In the genomic region with DNA sequence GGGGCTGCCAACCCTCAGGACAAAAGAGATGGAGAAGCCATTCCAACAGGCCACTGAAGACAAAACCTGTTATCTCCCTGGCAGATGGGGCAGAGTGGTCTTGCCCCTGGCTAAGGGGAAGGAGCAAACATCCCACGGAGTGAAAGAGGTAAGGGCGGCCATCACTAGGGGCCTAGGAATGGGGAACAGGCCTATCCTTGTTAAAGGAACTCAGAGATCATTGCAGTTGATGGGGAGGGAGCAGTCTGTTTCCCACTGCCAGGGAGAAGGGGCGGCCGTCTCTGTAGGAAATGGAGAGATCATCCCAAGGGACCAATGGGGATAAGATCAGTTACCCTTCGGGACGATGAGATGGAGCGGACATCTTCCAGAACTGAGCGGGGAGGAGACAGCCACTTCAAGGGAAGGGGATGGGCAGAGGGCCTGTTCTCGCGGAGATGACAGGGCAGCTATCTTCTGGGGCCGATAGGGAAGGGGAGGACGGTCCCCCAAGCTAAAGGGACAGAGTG, we compare ENCODE assay signal across 8 cellular contexts. TPM values are rescaled to one million over a fixed set of nuclear protein-coding genes. Genes with fewer than 3 reads are reported as not detected.
A peak's percentile ranks its signal among the peaks of the same experiment; 100 is the strongest.
DNase-seq lines count a peak whose midpoint lies in the region; ATAC-seq and TF ChIP-seq lines count a peak whose summit lies in the region.

No MANE protein-coding gene starts in this region.

- BruUV-seq in Caco-2 (replicated peaks; lab: Mats Ljungman, UMichigan): no TSS peak

- POLR2A ChIA-PET in Caco-2 (lab: Charles Lee): interaction anchor here (0.6 to 1.6 kb wide), 11 partner anchors 9 to 434 kb away, joined by 3 to 55 read pairs (median 4); partner anchors contain the start of genes ACD, E2F4, ELMO3 and FHOD1

- intact Hi-C loops in Caco-2 (cut with micrococcal nuclease; ENCODE audit: unreplicated experiment): loop anchor here (2.0 kb wide), 1 partner anchor 28 kb away; the partner anchor contains the start of gene ELMO3

- H3K27me3 ChIP-seq in Caco-2 (replicated peaks; ENCODE audit: control insufficient read depth, insufficient read depth, low read length) (no peaks in the 10 kb centered on the region), OCI-LY1 (ENCODE audit: insufficient read depth, low read length) (no peaks in the 10 kb centered on the region)

- H3K36me3 Mint-ChIP-seq in Caco-2 (ENCODE audit: insufficient read depth, unreplicated experiment) (peaks cover 44% of the 10 kb centered on the region), endothelial cell (ENCODE audit: low read depth, unreplicated experiment) (peaks cover 25% of the 10 kb centered on the region)

- H3K9me3 Mint-ChIP-seq in Caco-2 (ENCODE audit: unreplicated experiment) (no peaks in the 10 kb centered on the region), endothelial cell (ENCODE audit: unreplicated experiment) (no peaks in the 10 kb centered on the region)

- H3K4me1 Mint-ChIP-seq in Caco-2 (ENCODE audit: low read depth, unreplicated experiment) (peaks cover 20% of the 10 kb centered on the region), endothelial cell (ENCODE audit: unreplicated experiment) (peaks cover 50% of the 10 kb centered on the region)

- CTCF ChIA-PET in Caco-2 (lab: Charles Lee): interaction anchor here (0.7 to 2.2 kb wide), 10 partner anchors 10 to 208 kb away, joined by 3 to 31 read pairs (median 4); partner anchors contain the start of genes ELMO3 and FHOD1

- H3K27ac Mint-ChIP-seq in Caco-2 (ENCODE audit: unreplicated experiment) (peak overlapping the region; percentile 98), endothelial cell (ENCODE audit: unreplicated experiment) (peak overlapping the region; percentile 65)

- no peak overlapping the region for H2AFZ ChIP-seq in OCI-LY1 (ENCODE audit: low read length)

- H3K4me3 Mint-ChIP-seq in Caco-2 (ENCODE audit: unreplicated experiment): peak overlapping the region; percentile 98
- peak overlapping the region; percentile 99 for H3K4me3 Mint-ChIP-seq in endothelial cell (ENCODE audit: unreplicated experiment)

- DNase-seq in Caco-2 (no peak), endothelial cell (ENCODE audit: low spot score) (no peak), omental fat pad (ENCODE audit: low spot score) (no peak), NCI-H2081 (lab: John Stamatoyannopoulos, UW) (no peak), NCI-H2196 treated with DMSO at 0.1 percent for 48 hours (lab: John Stamatoyannopoulos, UW; ENCODE audit: unreplicated experiment) (no peak), NCI-H446 treated with DMSO at 0.1 percent for 48 hours (lab: John Stamatoyannopoulos, UW) (no peak)

- H3K4me1 ChIP-seq in Caco-2: peaks cover 7% of the 10 kb centered on the region; the same call in 1 of the 2 replicates
- H3K4me1 ChIP-seq in OCI-LY1 (ENCODE audit: insufficient read depth, low read length, severe bottlenecking): peaks cover 17% of the 10 kb centered on the region

- H3K27ac ChIP-seq in OCI-LY1 (ENCODE audit: low read depth, low read length, poor library complexity, severe bottlenecking): no peak overlapping the region

- H3K9me2 ChIP-seq in OCI-LY1 (ENCODE audit: low read depth, low read length): no peaks in the 10 kb centered on the region

- no peaks in the 10 kb centered on the region for H3K9me3 ChIP-seq in Caco-2
- no peaks in the 10 kb centered on the region for H3K9me3 ChIP-seq in OCI-LY1 (ENCODE audit: low read length)

- peak; percentile 2 for ATAC-seq in omental fat pad (ENCODE audit: low FRiP score)
- ATAC-seq in GM18870 (IDR thresholded peaks at IDR 0.05; ENCODE audit: unreplicated experiment): no peak

- H3F3A ChIP-seq in OCI-LY1 (ENCODE audit: insufficient read depth, low read length): no peaks in the 10 kb centered on the region

- H3K36me3 ChIP-seq in Caco-2 (ENCODE audit: control insufficient read depth, insufficient read depth, low read length) (peaks cover 10% of the 10 kb centered on the region), OCI-LY1 (ENCODE audit: insufficient read depth, low read length) (peaks cover 32% of the 10 kb centered on the region)

- H3K9ac ChIP-seq in OCI-LY1 (ENCODE audit: low read length): peak overlapping the region; percentile 69

- TF ChIP-seq CTCF in Caco-2 (IDR thresholded peaks at IDR 0.05; ENCODE audit: insufficient read depth in 1 of 2, low read depth in 1 of 2, low read length in 1 of 2, severe bottlenecking in 1 of 2, unreplicated experiment in 1 of 2): no peak
- TF ChIP-seq CTCF in OCI-LY1 (IDR thresholded peaks at IDR 0.05; ENCODE audit: low read length): no peak
- no peak for TF ChIP-seq CTCF in endothelial cell (IDR thresholded peaks at IDR 0.05; ENCODE audit: unreplicated experiment)
- TF ChIP-seq CTCF in omental fat pad (IDR thresholded peaks at IDR 0.05): no peak

- H3K27me3 Mint-ChIP-seq in Caco-2 (ENCODE audit: insufficient read depth, unreplicated experiment): no peaks in the 10 kb centered on the region
- H3K27me3 Mint-ChIP-seq in endothelial cell (ENCODE audit: unreplicated experiment): peaks cover 23% of the 10 kb centered on the region

- peak overlapping the region; percentile 76 for H3K4me2 ChIP-seq in OCI-LY1 (ENCODE audit: low read length)

- H3K79me2 ChIP-seq in OCI-LY1 (ENCODE audit: insufficient read depth, low read length): peaks cover 9% of the 10 kb centered on the region

- H4K20me1 ChIP-seq in OCI-LY1 (ENCODE audit: insufficient read depth, low read length): no peaks in the 10 kb centered on the region

- H3K4me3 ChIP-seq in Caco-2 (ENCODE audit: low read depth, low read length) (peak overlapping the region; percentile 96), OCI-LY1 (ENCODE audit: low read depth, low read length, poor library complexity, severe bottlenecking) (peak overlapping the region; percentile 88)

RNA-seq across cellular contexts. Expression of gene TMEM208, which starts 0.6 kb away (rescaled TPM):
- total RNA-seq in Caco-2 (2022) (63.8 and 69.7 TPM in 2 replicates), endothelial cell (ENCODE audit: unreplicated experiment) (33.6 TPM), omental fat pad (10 to 100 TPM; 33.0 to 45.4 (median 40.8) TPM)

RNA-seq across cellular contexts. Expression of gene FHOD1, which starts 20.9 kb away (rescaled TPM):
- 59.1 and 69.0 TPM in 2 replicates for total RNA-seq in Caco-2 (2022)
- total RNA-seq in endothelial cell (ENCODE audit: unreplicated experiment): 248 TPM
- 10 to 100 TPM; 15.1 to 53.3 (median 32.5) TPM for total RNA-seq in omental fat pad

RNA-seq across cellular contexts. Expression of gene SLC9A5, which starts 22.4 kb away (rescaled TPM):
- total RNA-seq in Caco-2 (2022) (2.3 and 2.4 TPM in 2 replicates), endothelial cell (ENCODE audit: unreplicated experiment) (17.2 TPM), omental fat pad (1 to 10 TPM in 1 of 4 donors, under 1 TPM in 3; 0.37 to 1.2 (median 0.72) TPM)

RNA-seq across cellular contexts. Expression of gene ELMO3, which starts 27.4 kb away (rescaled TPM):
- total RNA-seq in Caco-2 (2022) (27.8 and 28.7 TPM in 2 replicates), endothelial cell (ENCODE audit: unreplicated experiment) (25.3 TPM), omental fat pad (1 to 10 TPM; 1.9 to 4.2 (median 3.1) TPM)

RNA-seq across cellular contexts. Expression of gene E2F4, which starts 34.4 kb away (rescaled TPM):
- total RNA-seq in Caco-2 (2022): 113 and 115 TPM in 2 replicates
- 113 TPM for total RNA-seq in endothelial cell (ENCODE audit: unreplicated experiment)
- 100 to 1,000 TPM in 2 of 4 donors, 10 to 100 TPM in 2; 84.9 to 156 (median 107) TPM for total RNA-seq in omental fat pad
